ENCODE assay signal across 35 cellular contexts in the genomic region with DNA sequence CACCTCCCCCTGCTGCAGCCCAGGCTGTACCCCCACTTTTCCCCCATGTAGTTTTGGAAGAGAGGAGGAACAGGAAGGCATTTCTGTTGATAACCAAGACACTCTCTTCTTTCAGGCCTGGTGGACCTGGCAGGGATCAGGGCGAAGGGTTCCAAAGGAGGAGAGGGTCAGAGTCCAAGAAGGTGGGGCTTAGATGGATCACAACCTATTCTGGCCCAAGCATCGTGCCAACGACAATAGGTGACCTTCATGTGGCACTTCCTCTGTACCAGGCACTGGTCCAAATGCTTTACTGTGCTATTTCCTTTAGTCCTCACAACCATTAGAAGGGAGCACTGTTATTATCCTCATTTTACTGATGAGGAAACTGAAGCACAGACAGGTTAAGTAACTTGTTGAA.
"Had no signal": no experiment of that assay in that cellular context is flagged by ENCODE, and none has a peak within 500 bp of the region (broad histone marks: within the 10 kb centered on the region; RNA-seq: fewer than 3 reads in every experiment).

No MANE protein-coding gene starts in this region.

- H3K27ac Mint-ChIP-seq: activated CD4-positive, alpha-beta memory T cell treated with anti-CD3 and anti-CD28 coated beads for 36 hours; activated naive CD4-positive, alpha-beta T cell treated with anti-CD3 and anti-CD28 coated beads for 36 hours; activated naive CD4-positive, alpha-beta T cell treated with anti-CD3 and anti-CD28 coated beads, Interleukin-2, amount 50 U/mL, for 72 hours; activated T-helper 1 cell treated with anti-CD3 and anti-CD28 coated beads, Interleukin-12 subunit alpha, Interleukin-12 subunit beta, Interleukin-2, Interleukin-4 antibody, amounts not matched to agents 30 ng/mL and 10 ng/mL and 1 ng/mL, durations not matched to agents 14 hours and 24 hours and 36 hours; WTC11 had no signal

- H3K27me3 Mint-ChIP-seq: activated CD4-positive, alpha-beta memory T cell treated with anti-CD3 and anti-CD28 coated beads for 36 hours had no signal

- DNase-seq: activated CD4-positive, alpha-beta memory T cell treated with anti-CD3 and anti-CD28 coated beads for 36 hours; activated CD4-positive, alpha-beta T cell treated with anti-CD3 and anti-CD28 coated beads for 4 hours; activated CD4-positive, alpha-beta T cell treated with anti-CD3 and anti-CD28 coated beads, Interleukin-2, amount 50 U/mL, for 1 hour; activated CD4-positive, CD25-positive, alpha-beta regulatory T cell treated with anti-CD3 and anti-CD28 coated beads, Interleukin-2, amount 50 U/mL, for 72 hours; activated CD8-positive, alpha-beta memory T cell treated with anti-CD3 and anti-CD28 coated beads, Interleukin-2, amount 50 U/mL, for 4 hours; activated gamma-delta T cell treated with Interleukin-2 at 50 U/mL for 16 hours; activated naive CD4-positive, alpha-beta T cell treated with anti-CD3 and anti-CD28 coated beads for 36 hours; activated T-cell treated with anti-CD3 and anti-CD28 coated beads for 4 hours; activated T-cell treated with anti-CD3 and anti-CD28 coated beads, Interleukin-2, amount 50 U/mL, for 4 hours; adrenal gland; caudate nucleus; cerebellar nuclear complex; Karpas-422; KBM-7; MG63; NCI-H1048; NCI-H1417; NCI-H146; NCI-H187; NCI-H2081 treated with DMSO at 0.1 percent for 48 hours; NCI-H226; NCI-H446 treated with DMSO at 0.1 percent for 48 hours; NCI-H524; OCI-M1; Right ventricle myocardium superior; SW 1271; T-helper 1 cell; T-helper 2 cell; T-helper 9 cell had no signal

- H3K27me3 ChIP-seq: adrenal gland, body of pancreas, MG63 had no signal

- H3K27ac ChIP-seq: adrenal gland, body of pancreas, breast epithelium had no signal

- H3K4me3 Mint-ChIP-seq: activated CD4-positive, alpha-beta memory T cell treated with anti-CD3 and anti-CD28 coated beads for 36 hours; activated naive CD4-positive, alpha-beta T cell treated with anti-CD3 and anti-CD28 coated beads for 36 hours; activated T-cell treated with anti-CD3 and anti-CD28 coated beads, Interleukin-2, amount 50 U/mL, for 4 hours; activated T-helper 1 cell treated with anti-CD3 and anti-CD28 coated beads, Interleukin-12 subunit alpha, Interleukin-12 subunit beta, Interleukin-2, Interleukin-4 antibody, amounts not matched to agents 30 ng/mL and 10 ng/mL and 1 ng/mL, durations not matched to agents 14 hours and 24 hours and 36 hours; WTC11 had no signal

- FAIRE-seq: astrocyte had no signal

- H3K9me3 Mint-ChIP-seq: activated CD4-positive, alpha-beta memory T cell treated with anti-CD3 and anti-CD28 coated beads for 36 hours; activated naive CD4-positive, alpha-beta T cell treated with anti-CD3 and anti-CD28 coated beads for 36 hours; activated naive CD4-positive, alpha-beta T cell treated with anti-CD3 and anti-CD28 coated beads, Interleukin-2, amount 50 U/mL, for 72 hours; activated T-cell treated with anti-CD3 and anti-CD28 coated beads, Interleukin-2, amount 50 U/mL, for 4 hours; activated T-helper 1 cell treated with anti-CD3 and anti-CD28 coated beads, Interleukin-12 subunit alpha, Interleukin-12 subunit beta, Interleukin-2, Interleukin-4 antibody, amounts not matched to agents 30 ng/mL and 10 ng/mL and 1 ng/mL, durations not matched to agents 14 hours and 24 hours and 36 hours; WTC11 had no signal

- H3K4me3 ChIP-seq: adrenal gland, body of pancreas, breast epithelium, MG63 had no signal

- H3K36me3 ChIP-seq: adrenal gland, breast epithelium, MG63 had no signal

- H3K9me3 ChIP-seq: adrenal gland, body of pancreas, breast epithelium, MG63 had no signal

- ATAC-seq: activated naive CD4-positive, alpha-beta T cell treated with anti-CD3 and anti-CD28 coated beads, Interleukin-2, amount 50 U/mL, for 72 hours; activated T-cell treated with anti-CD3 and anti-CD28 coated beads, Interleukin-2, amount 50 U/mL, for 4 hours; body of pancreas; WTC11 had no signal

- H3K4me1 ChIP-seq: adrenal gland, body of pancreas, breast epithelium had no signal

- H3K36me3 Mint-ChIP-seq: activated CD4-positive, alpha-beta memory T cell treated with anti-CD3 and anti-CD28 coated beads for 36 hours; activated naive CD4-positive, alpha-beta T cell treated with anti-CD3 and anti-CD28 coated beads, Interleukin-2, amount 50 U/mL, for 72 hours; WTC11 had no signal
